Comparison of ENCODE assay signal across 10 cellular contexts in genomic region chr7:22444181-22444966, GRCh38. TPM values are rescaled to one million over a fixed set of nuclear protein-coding genes. Genes with fewer than 3 reads are reported as not detected.
A peak's percentile ranks its signal among the peaks of the same experiment; 100 is the strongest.
DNase-seq lines count a peak whose midpoint lies in the region; ATAC-seq and TF ChIP-seq lines count a peak whose summit lies in the region.
"Had no signal": no experiment of that assay in that cellular context is flagged by ENCODE, and none has a peak within 500 bp of the region (broad histone marks: within the 10 kb centered on the region; RNA-seq: fewer than 3 reads in every experiment).

No MANE protein-coding gene starts in this region.

- no peaks in the 10 kb centered on the region for H3K27me3 Mint-ChIP-seq in naive B cell
- H3K27me3 Mint-ChIP-seq in neural progenitor cell (ENCODE audit: insufficient read depth, low read depth) = no peaks in the 10 kb centered on the region

- TF ChIP-seq CTCF in dorsolateral prefrontal cortex (IDR thresholded peaks at IDR 0.05 in 54 of 56, conservative IDR thresholded peaks at IDR 0.05 in 2 of 56; ENCODE audit: low read depth in 1 of 56, partially characterized antibody in 56 of 56) = no peak
- TF ChIP-seq CTCF in neural progenitor cell (IDR thresholded peaks at IDR 0.05) = no peak

- H3K4me2 ChIP-seq in neural progenitor cell = no peak overlapping the region

- H3K27me3 ChIP-seq in dorsolateral prefrontal cortex (no peaks in the 10 kb centered on the region), neural progenitor cell (no peaks in the 10 kb centered on the region)

- intact Hi-C loops in dorsolateral prefrontal cortex (cut with DNase I) = no loop called here

- H4K20me1 ChIP-seq in neural progenitor cell (ENCODE audit: low read depth) = no peaks in the 10 kb centered on the region

- H3K4me1 Mint-ChIP-seq in naive B cell = peaks cover 48 to 80% (median 71%) of the 10 kb centered on the region in 3 donors
- peaks cover 16% of the 10 kb centered on the region for H3K4me1 Mint-ChIP-seq in neural progenitor cell

- no peak overlapping the region for H3K9ac ChIP-seq in neural progenitor cell

- H3K36me3 ChIP-seq in KOPT-K1 (ENCODE audit: insufficient read depth, low read length) (no peaks in the 10 kb centered on the region), neural progenitor cell (no peaks in the 10 kb centered on the region)

- H2AFZ ChIP-seq in neural progenitor cell (replicated peaks) = no peak overlapping the region

- H3K4me3 Mint-ChIP-seq in naive B cell = peak overlapping the region; percentile 12 to 90 (median 77)
- no peak overlapping the region for H3K4me3 Mint-ChIP-seq in neural progenitor cell

- ATAC-seq in naive B cell (ENCODE audit: low read depth in 2 of 2) (peak; percentile 55 to 56), HG03439 (IDR thresholded peaks at IDR 0.05; ENCODE audit: unreplicated experiment) (no peak)

- H3K9me3 Mint-ChIP-seq in naive B cell = peaks cover 0 to 6% (median 2%) of the 10 kb centered on the region in 7 donors
- H3K9me3 Mint-ChIP-seq in neural progenitor cell = peaks cover 3% of the 10 kb centered on the region

- H3K4me3 ChIP-seq in dorsolateral prefrontal cortex = peak overlapping the region in 6 of 59 donors; percentile 1 to 25 (median 12)
- H3K4me3 ChIP-seq in neural progenitor cell = no peak overlapping the region

- no peaks in the 10 kb centered on the region for H3K79me2 ChIP-seq in neural progenitor cell (ENCODE audit: low read depth)

- peaks cover 4% of the 10 kb centered on the region for H3K9me3 ChIP-seq in KOPT-K1 (ENCODE audit: insufficient read depth, low read length, poor library complexity, severe bottlenecking)
- peaks cover 2% of the 10 kb centered on the region for H3K9me3 ChIP-seq in neural progenitor cell (ENCODE audit: low read depth)

- peak overlapping the region; percentile 58 for H3K27ac ChIP-seq in KOPT-K1 (ENCODE audit: low read depth, low read length, poor library complexity, severe bottlenecking)
- peak overlapping the region in 55 of 59 donors; percentile 18 to 84 (median 67) for H3K27ac ChIP-seq in dorsolateral prefrontal cortex
- H3K27ac ChIP-seq in neural progenitor cell = no peak overlapping the region

- no peaks in the 10 kb centered on the region for H3F3A ChIP-seq in neural progenitor cell (ENCODE audit: low read depth)

- peak; percentile 71 for DNase-seq in DMS153 (lab: John Stamatoyannopoulos, UW)
- DNase-seq in dorsolateral prefrontal cortex = peak in 1 of 10 donors; percentile 36
- peak; percentile 52 for DNase-seq in naive B cell
- no peak for DNase-seq in GM19240 (ENCODE audit: insufficient read length, low spot score)
- DNase-seq in COR-L47 (lab: John Stamatoyannopoulos, UW) = no peak
- DNase-seq in neural progenitor cell (ENCODE audit: low spot score) = no peak
- DNase-seq: T1000 had no signal

- H3K27ac Mint-ChIP-seq in naive B cell (peak overlapping the region; percentile 74 to 99 (median 96)), neural progenitor cell (no peak overlapping the region)

- H3K4me1 ChIP-seq in neural progenitor cell = peaks cover 8% of the 10 kb centered on the region

- no peaks in the 10 kb centered on the region for H3K36me3 Mint-ChIP-seq in naive B cell
- no peaks in the 10 kb centered on the region for H3K36me3 Mint-ChIP-seq in neural progenitor cell

RNA-seq across cellular contexts. Expression of gene STEAP1B, which starts 55.6 kb away (rescaled TPM):
- 10 to 100 TPM in 29 of 120 experiments, 1 to 10 TPM in 91; 2.0 to 18.9 (median 7.7) TPM for total RNA-seq in dorsolateral prefrontal cortex
- 10 to 100 TPM in 5 of 6 donors, 1 to 10 TPM in 1; 5.3 to 37.3 (median 30.2) TPM for polyA plus RNA-seq in naive B cell (ENCODE audit: low read depth in 6 of 6)
- total RNA-seq in neural progenitor cell (ENCODE audit: low replicate concordance) = 1.6 and 3.0 TPM in 2 replicates
- total RNA-seq: LHCN-M2 had no signal

Comparison
In these comparisons a context has a peak if more than half of its experiments do, and no peak if none do; other contexts are left out.
1. DNase-seq: peak in DMS153 (single experiment) and naive B cell (single experiment); none in GM19240 (single experiment), COR-L47 (single experiment) and neural progenitor cell (single experiment).